Comparison of ENCODE assay signal across 4 cellular contexts in genomic region chr9:30201024-30201423, GRCh38.
"Had no signal": no experiment of that assay in that cellular context is flagged by ENCODE, and none has a peak within 500 bp of the region (broad histone marks: within the 10 kb centered on the region; RNA-seq: fewer than 3 reads in every experiment).

No MANE protein-coding gene starts in this region.

- DNase-seq: H9, HCEC 1CT, IMR-90 had no signal

- ATAC-seq: GM23338 had no signal

- H3K4me3 ChIP-seq: GM23338 had no signal

- H3K4me2 ChIP-seq: GM23338 had no signal

- H2AFZ ChIP-seq: GM23338 had no signal
